In the genomic region with DNA sequence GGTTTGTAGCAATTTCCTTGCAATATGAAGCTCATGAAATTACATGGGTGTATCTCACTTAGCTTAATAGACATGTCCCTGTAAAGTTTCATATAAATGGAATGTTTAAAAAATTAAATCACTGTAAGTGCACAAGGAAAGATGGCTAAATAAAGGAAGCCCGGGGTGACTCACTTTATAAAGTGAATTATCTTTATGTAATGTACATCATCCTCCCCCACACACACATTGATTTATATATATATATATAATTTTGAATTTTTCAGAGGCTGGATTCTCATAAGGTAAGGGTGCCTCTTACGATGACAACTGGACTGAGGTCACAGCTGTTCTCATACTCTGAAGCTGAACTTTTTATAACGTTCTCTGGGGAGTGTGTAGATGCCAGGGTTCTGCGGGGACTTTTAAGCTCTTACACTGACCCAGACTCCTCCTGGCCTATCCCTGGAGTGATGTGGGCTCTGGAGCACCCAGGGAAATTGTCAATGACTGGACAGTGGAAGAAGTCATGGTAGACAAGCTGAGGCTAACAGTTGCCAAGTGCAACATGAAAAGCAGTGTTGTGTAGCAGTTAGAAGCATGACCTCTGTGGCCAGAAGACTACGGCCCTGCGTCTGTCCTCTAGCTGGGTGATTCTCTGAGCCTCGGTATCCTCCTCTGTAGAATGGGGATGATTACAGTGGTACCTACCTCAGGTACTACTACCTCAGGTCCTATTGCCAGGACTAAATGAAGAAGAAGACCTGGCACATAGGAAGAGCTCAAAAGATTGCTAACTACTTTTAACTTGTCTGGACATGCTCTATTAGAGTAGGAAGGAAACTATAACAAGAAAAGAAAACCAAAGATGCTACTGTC, we compare ENCODE assay signal across 1 cellular context.
TF ChIP-seq lines count a peak whose summit lies in the region.

No MANE protein-coding gene starts in this region.

TF ChIP-seq in SK-N-SH treated with all-trans-retinoic acid at 6 μM for 48 hours, 23 proteins besides CTCF, POLR2A, EP300 and RAD21 (continued from another document):
- TF ChIP-seq TSHZ2 (CRISPR knock-in tag; IDR thresholded peaks at IDR 0.05): no peak
- TF ChIP-seq, protein P1, sequence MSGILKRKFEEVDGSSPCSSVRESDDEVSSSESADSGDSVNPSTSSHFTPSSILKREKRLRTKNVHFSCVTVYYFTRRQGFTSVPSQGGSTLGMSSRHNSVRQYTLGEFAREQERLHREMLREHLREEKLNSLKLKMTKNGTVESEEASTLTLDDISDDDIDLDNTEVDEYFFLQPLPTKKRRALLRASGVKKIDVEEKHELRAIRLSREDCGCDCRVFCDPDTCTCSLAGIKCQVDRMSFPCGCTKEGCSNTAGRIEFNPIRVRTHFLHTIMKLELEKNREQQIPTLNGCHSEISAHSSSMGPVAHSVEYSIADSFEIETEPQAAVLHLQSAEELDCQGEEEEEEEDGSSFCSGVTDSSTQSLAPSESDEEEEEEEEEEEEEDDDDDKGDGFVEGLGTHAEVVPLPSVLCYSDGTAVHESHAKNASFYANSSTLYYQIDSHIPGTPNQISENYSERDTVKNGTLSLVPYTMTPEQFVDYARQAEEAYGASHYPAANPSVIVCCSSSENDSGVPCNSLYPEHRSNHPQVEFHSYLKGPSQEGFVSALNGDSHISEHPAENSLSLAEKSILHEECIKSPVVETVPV (CRISPR knock-in tag; IDR thresholded peaks at IDR 0.05): 0 out of 2 replicates have a peak, but pooled peaks have one; percentile 41
- TF ChIP-seq, protein P2, sequence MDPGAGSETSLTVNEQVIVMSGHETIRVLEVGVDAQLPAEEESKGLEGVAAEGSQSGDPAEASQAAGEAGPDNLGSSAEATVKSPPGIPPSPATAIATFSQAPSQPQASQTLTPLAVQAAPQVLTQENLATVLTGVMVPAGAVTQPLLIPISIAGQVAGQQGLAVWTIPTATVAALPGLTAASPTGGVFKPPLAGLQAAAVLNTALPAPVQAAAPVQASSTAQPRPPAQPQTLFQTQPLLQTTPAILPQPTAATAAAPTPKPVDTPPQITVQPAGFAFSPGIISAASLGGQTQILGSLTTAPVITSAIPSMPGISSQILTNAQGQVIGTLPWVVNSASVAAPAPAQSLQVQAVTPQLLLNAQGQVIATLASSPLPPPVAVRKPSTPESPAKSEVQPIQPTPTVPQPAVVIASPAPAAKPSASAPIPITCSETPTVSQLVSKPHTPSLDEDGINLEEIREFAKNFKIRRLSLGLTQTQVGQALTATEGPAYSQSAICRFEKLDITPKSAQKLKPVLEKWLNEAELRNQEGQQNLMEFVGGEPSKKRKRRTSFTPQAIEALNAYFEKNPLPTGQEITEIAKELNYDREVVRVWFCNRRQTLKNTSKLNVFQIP (CRISPR knock-in tag; IDR thresholded peaks at IDR 0.05; ENCODE audit: borderline replicate concordance, low read depth): 0 out of 2 replicates have a peak, but pooled peaks have one; percentile 75
- peak; percentile 97 for TF ChIP-seq ISL1 (CRISPR knock-in tag; IDR thresholded peaks at IDR 0.05)
- no peak for TF ChIP-seq ZNF8 (CRISPR knock-in tag; IDR thresholded peaks at IDR 0.05)
